In the genomic region with DNA sequence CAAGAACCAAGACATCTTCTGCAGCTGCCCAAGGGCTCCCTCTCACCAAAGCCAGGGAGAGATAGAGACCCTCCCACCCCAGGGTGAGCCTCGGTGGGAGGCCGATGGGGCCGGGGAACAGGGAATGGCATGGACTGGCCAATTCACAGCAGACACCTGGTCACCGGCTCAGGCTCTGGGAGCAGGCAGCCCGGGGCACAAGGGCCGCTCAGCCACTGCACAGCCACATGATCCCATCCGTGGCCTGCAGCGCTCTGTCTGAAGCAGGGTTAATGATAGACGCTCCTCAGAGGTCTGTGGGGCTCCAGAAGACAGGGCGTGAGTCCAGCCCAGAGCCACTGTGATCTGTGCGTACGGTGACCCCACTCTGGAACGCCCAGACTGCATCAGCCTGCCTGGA, we compare ENCODE assay signal across 16 cellular contexts. TPM values are rescaled to one million over a fixed set of nuclear protein-coding genes. Genes with fewer than 3 reads are reported as not detected.
A peak's percentile ranks its signal among the peaks of the same experiment; 100 is the strongest.
DNase-seq lines count a peak whose midpoint lies in the region; ATAC-seq and TF ChIP-seq lines count a peak whose summit lies in the region.
"Had no signal": no experiment of that assay in that cellular context is flagged by ENCODE, and none has a peak within 500 bp of the region (broad histone marks: within the 10 kb centered on the region; RNA-seq: fewer than 3 reads in every experiment).

No MANE protein-coding gene starts in this region.

- H2BK120ac ChIP-seq in IMR-90 (ENCODE audit: low read depth, low read length), result peak overlapping the region; percentile 81
- no peak overlapping the region for H2BK120ac ChIP-seq in mesenchymal stem cell (ENCODE audit: low read depth, low read length)

- intact Hi-C loops in IMR-90 (cut with micrococcal nuclease) (no loop called here), upper lobe of right lung (cut with DNase I) (no loop called here)

- H3K4me3 ChIP-seq in IMR-90 (ENCODE audit: insufficient read depth, low read depth, low read length), result no peak overlapping the region
- H3K4me3 ChIP-seq in NT2/D1 (ENCODE audit: insufficient read length, low read depth), result no peak overlapping the region
- H3K4me3 ChIP-seq in mesenchymal stem cell (ENCODE audit: insufficient read depth in 1 of 2, low read depth in 1 of 2, low read length in 2 of 2), result no peak overlapping the region
- no peak overlapping the region for H3K4me3 ChIP-seq in upper lobe of right lung
- H3K4me3 ChIP-seq: A549 had no signal

- H2AFZ ChIP-seq in IMR-90 (replicated peaks; ENCODE audit: low read length, poor library complexity) (peak overlapping the region; percentile 47), mesenchymal stem cell (ENCODE audit: low read depth, low read length) (no peak overlapping the region)

- peak overlapping the region; percentile 95 for H2AK5ac ChIP-seq in IMR-90 (ENCODE audit: low read depth, low read length)
- H2AK5ac ChIP-seq in mesenchymal stem cell (ENCODE audit: low read length, severe bottlenecking), result peak overlapping the region; percentile 23

- in situ Hi-C loops in IMR-90 (cut with MboI; ENCODE audit: low sequenced_read_pairs) (no loop called here), GM13976 (cut with MboI; ENCODE audit: low sequenced_read_pairs, unreplicated experiment) (no loop called here)

- H3K23ac ChIP-seq in IMR-90 (ENCODE audit: low read depth, low read length) (no peak overlapping the region), mesenchymal stem cell (ENCODE audit: low read length in 2 of 2) (no peak overlapping the region)

- WGBS in IMR-90 (ENCODE audit: extremely low coverage in 2 of 2, insufficient read length in 1 of 2), 2 experiments, result 95% methylated on average over 7 of the region's 13 CpGs; no CpG with 5 or more reads in 1 of the 2 experiments
- WGBS in mesenchymal stem cell, result 90% methylated on average over 13 of the region's 13 CpGs

- dilution Hi-C loops in IMR-90 (cut with HindIII; ENCODE audit: low sequenced_read_pairs, unreplicated experiment), result no loop called here

- H3K79me1 ChIP-seq in IMR-90 (ENCODE audit: low read depth in 1 of 2, low read length in 2 of 2) (no peaks in the 10 kb centered on the region), mesenchymal stem cell (replicated peaks; ENCODE audit: low read length, poor library complexity, severe bottlenecking) (no peaks in the 10 kb centered on the region)

- H4K8ac ChIP-seq in IMR-90 (ENCODE audit: low read depth in 2 of 2, low read length in 2 of 2), result peak overlapping the region in 1 of 2 experiments; percentile 15; a peak in 1 of 4 replicates
- no peak overlapping the region for H4K8ac ChIP-seq in mesenchymal stem cell (ENCODE audit: low read length)

- H4K91ac ChIP-seq in IMR-90 (ENCODE audit: insufficient read depth, low read depth, low read length) (peak overlapping the region; percentile 68), mesenchymal stem cell (ENCODE audit: low read length) (peak overlapping the region; percentile 9)

- H2BK20ac ChIP-seq in IMR-90 (ENCODE audit: low read depth, low read length), result peak overlapping the region; percentile 71

- H3K27ac ChIP-seq in IMR-90 (ENCODE audit: insufficient read depth, low read length) (no peak overlapping the region), mesenchymal stem cell (ENCODE audit: low read length, poor library complexity, severe bottlenecking) (no peak overlapping the region), upper lobe of right lung (no peak overlapping the region)
- H3K27ac ChIP-seq: A549, C4-2B had no signal

- no peak for TF ChIP-seq POLR2A in IMR-90 (IDR thresholded peaks at IDR 0.05; ENCODE audit: low read depth, low read length)

- H3K9ac ChIP-seq in IMR-90 (ENCODE audit: low read depth, low read length) (no peak overlapping the region), NT2/D1 (ENCODE audit: insufficient read length, low read depth) (peak overlapping the region; percentile 16), mesenchymal stem cell (ENCODE audit: low read length) (no peak overlapping the region)

- no peak overlapping the region for H3K18ac ChIP-seq in IMR-90 (ENCODE audit: low read depth, low read length)
- H3K18ac ChIP-seq in mesenchymal stem cell (ENCODE audit: low read depth in 1 of 2, low read length in 2 of 2), result no peak overlapping the region

- H2BK15ac ChIP-seq in IMR-90 (ENCODE audit: low read depth, low read length) (peak overlapping the region; percentile 86; the same call in 1 of the 3 replicates), mesenchymal stem cell (ENCODE audit: low read depth, poor library complexity, severe bottlenecking) (no peak overlapping the region)

- no peaks in the 10 kb centered on the region for H4K20me1 ChIP-seq in IMR-90 (ENCODE audit: insufficient read depth, low read length)

- CTCF ChIA-PET in IMR-90 (lab: Yijun Ruan, JAX), result no interaction called here

- peaks cover 13% of the 10 kb centered on the region for H3K9me1 ChIP-seq in IMR-90 (ENCODE audit: insufficient read depth, low read length)

- POLR2A ChIA-PET in IMR-90 (lab: Charles Lee; ENCODE audit: unreplicated experiment), result no interaction called here

- H3K36me3 ChIP-seq in IMR-90 (ENCODE audit: control insufficient read depth, insufficient read depth, low read length), result peaks cover under 1% of the 10 kb centered on the region; the same call in 1 of the 2 replicates
- peaks cover 10% of the 10 kb centered on the region for H3K36me3 ChIP-seq in NT2/D1 (ENCODE audit: insufficient read depth, insufficient read length, low read length)
- no peaks in the 10 kb centered on the region for H3K36me3 ChIP-seq in mesenchymal stem cell (ENCODE audit: control insufficient read depth in 1 of 2, insufficient read depth in 2 of 2, low read depth in 1 of 2, low read length in 2 of 2)
- no peaks in the 10 kb centered on the region for H3K36me3 ChIP-seq in upper lobe of right lung
- H3K36me3 ChIP-seq: BE2C had no signal

- H3K4me2 ChIP-seq in IMR-90 (ENCODE audit: low read depth, low read length), result no peak overlapping the region
- no peak overlapping the region for H3K4me2 ChIP-seq in mesenchymal stem cell (ENCODE audit: low read length, poor library complexity, severe bottlenecking)
- H3K4me2 ChIP-seq: A549 had no signal

- peaks cover 15% of the 10 kb centered on the region for H3K4me1 ChIP-seq in IMR-90 (ENCODE audit: control insufficient read depth, insufficient read depth, low read length)
- H3K4me1 ChIP-seq in NT2/D1 (ENCODE audit: insufficient read depth, insufficient read length), result peaks cover 10% of the 10 kb centered on the region
- H3K4me1 ChIP-seq in mesenchymal stem cell (ENCODE audit: control insufficient read depth, insufficient read depth, low read depth, low read length), result peaks cover 14% of the 10 kb centered on the region
- no peaks in the 10 kb centered on the region for H3K4me1 ChIP-seq in upper lobe of right lung
- H3K4me1 ChIP-seq: BE2C had no signal

- ATAC-seq in IMR-90 (ENCODE audit: low read depth) (no peak), upper lobe of right lung (peak; percentile 18), GM18511 (IDR thresholded peaks at IDR 0.05; ENCODE audit: unreplicated experiment) (no peak)
- ATAC-seq: HCT116 had no signal

- H2BK5ac ChIP-seq in IMR-90 (ENCODE audit: low read depth, low read length, poor library complexity, severe bottlenecking), result peak overlapping the region; percentile 17
- H2BK5ac ChIP-seq in mesenchymal stem cell (ENCODE audit: low read depth, low read length, poor library complexity, severe bottlenecking), result no peak overlapping the region

- BruUV-seq in IMR-90 (replicated peaks; lab: Mats Ljungman, UMichigan), result no TSS peak

- H2AK9ac ChIP-seq in IMR-90 (replicated peaks; ENCODE audit: low read depth, low read length, poor library complexity), result peak overlapping the region; percentile 91

- H3K9me3 ChIP-seq in IMR-90 (ENCODE audit: control insufficient read depth, insufficient read depth, low read length) (no peaks in the 10 kb centered on the region), NT2/D1 (ENCODE audit: insufficient read depth, low read length) (no peaks in the 10 kb centered on the region; the same call in 1 of the 2 replicates), mesenchymal stem cell (ENCODE audit: control insufficient read depth, low read length) (no peaks in the 10 kb centered on the region), upper lobe of right lung (no peaks in the 10 kb centered on the region)
- H3K9me3 ChIP-seq: A549, BE2C had no signal

- DNase-seq in IMR-90 (no peak), NT2/D1 (ENCODE audit: low read depth, low spot score) (no peak), mesenchymal stem cell (no peak), upper lobe of right lung (no peak), GM13976 (ENCODE audit: low spot score) (no peak)
- DNase-seq: BE2C; CD4-positive, alpha-beta memory T cell; COR-L47; DMS153; DMS79 treated with DMSO at 0.1 percent for 48 hours; EL had no signal

- no peaks in the 10 kb centered on the region for H3K27me3 ChIP-seq in IMR-90 (ENCODE audit: control insufficient read depth, insufficient read depth, low read length)
- H3K27me3 ChIP-seq in NT2/D1 (ENCODE audit: insufficient read depth, insufficient read length), result no peaks in the 10 kb centered on the region
- H3K27me3 ChIP-seq in mesenchymal stem cell (ENCODE audit: control insufficient read depth in 1 of 2, insufficient read depth in 1 of 2, low read length in 2 of 2), result peaks cover 9 to 10% of the 10 kb centered on the region in 2 experiments
- H3K27me3 ChIP-seq in upper lobe of right lung, result no peaks in the 10 kb centered on the region
- H3K27me3 ChIP-seq: BE2C had no signal

- TF ChIP-seq RAD21 in IMR-90 (IDR thresholded peaks at IDR 0.05; ENCODE audit: low read length), result no peak

- no peak overlapping the region for H2BK12ac ChIP-seq in mesenchymal stem cell (ENCODE audit: low read length in 2 of 2)

- no peak overlapping the region for H3K14ac ChIP-seq in IMR-90 (replicated peaks; ENCODE audit: low read depth, low read length)
- H3K14ac ChIP-seq in mesenchymal stem cell (ENCODE audit: low read length in 2 of 2), result no peak overlapping the region

- no peak overlapping the region for H4K5ac ChIP-seq in IMR-90 (ENCODE audit: low read depth, low read length)

- TF ChIP-seq CTCF in IMR-90 (conservative IDR thresholded peaks at IDR 0.05; ENCODE audit: low read depth, low read length) (no peak), upper lobe of right lung (IDR thresholded peaks at IDR 0.05) (no peak), GM13976 (IDR thresholded peaks at IDR 0.05; ENCODE audit: borderline replicate concordance, control extremely low read depth, extremely low read depth, insufficient read depth, missing control alignments) (no peak)

- no peak overlapping the region for H3K56ac ChIP-seq in IMR-90 (ENCODE audit: extremely low read depth, insufficient read depth, low read length)

- H3K4ac ChIP-seq in IMR-90 (ENCODE audit: low read depth, low read length), result peak overlapping the region; percentile 64
- no peak overlapping the region for H3K4ac ChIP-seq in mesenchymal stem cell (ENCODE audit: low read depth in 1 of 2, low read length in 2 of 2)

RNA-seq across cellular contexts. Expression of gene TMEM130, which starts 14.2 kb away (rescaled TPM):
- total RNA-seq in IMR-90 (2012; rRNA removed) (1.1 and 1.4 TPM in 2 replicates), upper lobe of right lung (20.0 TPM)
- polyA plus RNA-seq in IMR-90 (2012; rRNA removed), result 13.5 and 14.8 TPM in 2 replicates
- polyA plus RNA-seq in IMR-90 (2012; cell fraction: cytosol; rRNA removed), result 17.4 and 22.2 TPM in 2 replicates
- 14.2 and 24.0 TPM in 2 replicates for polyA plus RNA-seq in IMR-90 (2012; cell fraction: nucleus; rRNA removed; ENCODE audit: low replicate concordance)
- polyA plus RNA-seq in mesenchymal stem cell (2013, experiment 1 of 2), result 0.54 TPM
- polyA plus RNA-seq in mesenchymal stem cell (2013, experiment 2 of 2), result 0.32 TPM
- total RNA-seq: CD4-positive, alpha-beta memory T cell had no signal
- polyA plus RNA-seq: CD4-positive, alpha-beta memory T cell; IgD-negative memory B cell had no signal

RNA-seq across cellular contexts. Expression of gene TRRAP, which starts 22.7 kb away (rescaled TPM):
- total RNA-seq in IMR-90 (2012; rRNA removed) (12.5 TPM in 2 replicates), upper lobe of right lung (35.6 TPM)
- polyA plus RNA-seq in IMR-90 (2012; rRNA removed), result 18.1 and 18.8 TPM in 2 replicates
- 10.8 and 13.2 TPM in 2 replicates for polyA plus RNA-seq in IMR-90 (2012; cell fraction: cytosol; rRNA removed)
- polyA plus RNA-seq in IMR-90 (2012; cell fraction: nucleus; rRNA removed; ENCODE audit: low replicate concordance), result 28.4 and 30.9 TPM in 2 replicates
- 8.7 TPM for polyA plus RNA-seq in mesenchymal stem cell (2013, experiment 1 of 2)
- polyA plus RNA-seq in mesenchymal stem cell (2013, experiment 2 of 2), result 7.7 TPM
